In the genomic region with DNA sequence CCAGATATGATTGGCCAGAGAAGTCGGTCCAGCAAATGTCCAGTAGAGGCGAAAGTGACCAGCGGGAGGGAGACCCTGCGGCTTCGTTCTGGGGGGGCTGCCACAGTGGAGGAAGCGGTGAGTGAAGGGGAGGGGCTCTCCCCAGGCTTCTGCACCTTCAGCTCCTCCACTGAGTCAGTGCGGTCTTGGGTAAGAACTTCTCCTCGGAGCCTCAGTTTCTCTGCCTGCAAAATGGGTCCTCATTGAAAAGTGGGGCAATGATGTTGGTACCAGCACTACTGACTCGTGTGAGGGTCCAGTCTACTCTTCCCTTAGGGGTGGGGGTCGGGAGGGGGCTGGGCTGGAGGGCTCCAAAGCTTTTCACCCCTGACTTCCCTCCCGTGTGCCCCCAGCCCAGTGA, we compare ENCODE assay signal across 14 cellular contexts. TPM values are rescaled to one million over a fixed set of nuclear protein-coding genes. Genes with fewer than 3 reads are reported as not detected.
DNase-seq lines count a peak whose midpoint lies in the region; ATAC-seq and TF ChIP-seq lines count a peak whose summit lies in the region.
"Had no signal": no experiment of that assay in that cellular context is flagged by ENCODE, and none has a peak within 500 bp of the region (broad histone marks: within the 10 kb centered on the region; RNA-seq: fewer than 3 reads in every experiment).

No MANE protein-coding gene starts in this region.

- H3K36me3 Mint-ChIP-seq in neural progenitor cell = no peaks in the 10 kb centered on the region
- H3K36me3 Mint-ChIP-seq: CD4-positive, alpha-beta memory T cell had no signal

- H2AFZ ChIP-seq in Karpas-422 (ENCODE audit: low read length) (no peak overlapping the region), neural progenitor cell (replicated peaks) (no peak overlapping the region)
- H2AFZ ChIP-seq: GM23248 had no signal

- peaks cover 12% of the 10 kb centered on the region for H3F3A ChIP-seq in neural progenitor cell (ENCODE audit: low read depth)

- H3K36me3 ChIP-seq in Karpas-422 (ENCODE audit: insufficient read depth, low read length) = no peaks in the 10 kb centered on the region
- no peaks in the 10 kb centered on the region for H3K36me3 ChIP-seq in neural progenitor cell

- no peaks in the 10 kb centered on the region for H3K4me1 Mint-ChIP-seq in neural progenitor cell
- H3K4me1 Mint-ChIP-seq: CD4-positive, alpha-beta memory T cell had no signal

- DNase-seq in Karpas-422 (peak; percentile 20), neural progenitor cell (ENCODE audit: low spot score) (no peak), DMS 273 (lab: John Stamatoyannopoulos, UW; ENCODE audit: unreplicated experiment) (no peak)
- DNase-seq: C1 segment of cervical spinal cord; Calu3; CD4-positive, alpha-beta memory T cell; COR-L47; DMS153; DND-41; GM23248; H7; HCEC 1CT had no signal

- H3K27me3 ChIP-seq in Karpas-422 (ENCODE audit: low read length) (no peaks in the 10 kb centered on the region), neural progenitor cell (peaks cover 79% of the 10 kb centered on the region)

- H3K27ac ChIP-seq in Karpas-422 (ENCODE audit: low read length) = no peak overlapping the region
- no peak overlapping the region for H3K27ac ChIP-seq in neural progenitor cell
- H3K27ac ChIP-seq: GM23248 had no signal

- no peaks in the 10 kb centered on the region for H4K20me1 ChIP-seq in Karpas-422 (ENCODE audit: insufficient read depth, low read depth, low read length)
- no peaks in the 10 kb centered on the region for H4K20me1 ChIP-seq in neural progenitor cell (ENCODE audit: low read depth)

- peaks cover 24% of the 10 kb centered on the region for H3K27me3 Mint-ChIP-seq in neural progenitor cell (ENCODE audit: insufficient read depth, low read depth)
- H3K27me3 Mint-ChIP-seq: CD4-positive, alpha-beta memory T cell had no signal

- no peak for TF ChIP-seq CTCF in neural progenitor cell (IDR thresholded peaks at IDR 0.05)

- peaks cover 9% of the 10 kb centered on the region for H3K9me3 Mint-ChIP-seq in neural progenitor cell
- H3K9me3 Mint-ChIP-seq: CD4-positive, alpha-beta memory T cell had no signal

- H3K79me2 ChIP-seq in Karpas-422 (ENCODE audit: low read length) = no peaks in the 10 kb centered on the region
- no peaks in the 10 kb centered on the region for H3K79me2 ChIP-seq in neural progenitor cell (ENCODE audit: low read depth)

- H3K4me3 ChIP-seq in Karpas-422 (ENCODE audit: low read length) (no peak overlapping the region), neural progenitor cell (no peak overlapping the region)
- H3K4me3 ChIP-seq: GM23248 had no signal

- H3K27ac Mint-ChIP-seq in neural progenitor cell = no peak overlapping the region
- H3K27ac Mint-ChIP-seq: CD4-positive, alpha-beta memory T cell had no signal

- peak overlapping the region; percentile 62 for H3K4me3 Mint-ChIP-seq in neural progenitor cell
- H3K4me3 Mint-ChIP-seq: CD4-positive, alpha-beta memory T cell had no signal

- H3K4me1 ChIP-seq in Karpas-422 (ENCODE audit: low read length) = no peaks in the 10 kb centered on the region
- no peaks in the 10 kb centered on the region for H3K4me1 ChIP-seq in neural progenitor cell

- no peak for ATAC-seq in GM19351 (IDR thresholded peaks at IDR 0.05; ENCODE audit: unreplicated experiment)

- H3K9me3 ChIP-seq in Karpas-422 (ENCODE audit: low read length) = peaks cover 16% of the 10 kb centered on the region
- no peaks in the 10 kb centered on the region for H3K9me3 ChIP-seq in neural progenitor cell (ENCODE audit: low read depth)

- H3K9me2 ChIP-seq in Karpas-422 (replicated peaks; ENCODE audit: insufficient read depth, low read length) = no peaks in the 10 kb centered on the region

- no peak overlapping the region for H3K9ac ChIP-seq in Karpas-422 (ENCODE audit: low read length)
- H3K9ac ChIP-seq in neural progenitor cell = no peak overlapping the region
- H3K9ac ChIP-seq: GM23248 had no signal

- no peak overlapping the region for H3K4me2 ChIP-seq in Karpas-422 (ENCODE audit: low read depth, low read length, poor library complexity, severe bottlenecking)
- no peak overlapping the region for H3K4me2 ChIP-seq in neural progenitor cell

RNA-seq across cellular contexts. Expression of a gene that starts 4.2 kb away (rescaled TPM):
- total RNA-seq in Karpas-422 (2014; rRNA removed; shearing (Covaris generic); ENCODE audit: low replicate concordance) = not detected in 2 replicates
- total RNA-seq in neural progenitor cell (ENCODE audit: low replicate concordance) = 0.09 TPM in 1 of 2 replicates, not detected in the other
- total RNA-seq: A172, Calu3, GM23248 had no signal

RNA-seq across cellular contexts. Expression of a gene that starts 16.7 kb away (rescaled TPM):
- 53.7 and 127 TPM in 2 replicates for total RNA-seq in Karpas-422 (2014; rRNA removed; shearing (Covaris generic); ENCODE audit: low replicate concordance)
- total RNA-seq in neural progenitor cell (ENCODE audit: low replicate concordance) = 51.4 and 135 TPM in 2 replicates

RNA-seq across cellular contexts. Expression of a gene that starts 17.2 kb away (rescaled TPM):
- total RNA-seq in Karpas-422 (2014; rRNA removed; shearing (Covaris generic); ENCODE audit: low replicate concordance) = 0.15 and 0.22 TPM in 2 replicates
- total RNA-seq in neural progenitor cell (ENCODE audit: low replicate concordance) = 0.09 TPM in 1 of 2 replicates, not detected in the other

RNA-seq across cellular contexts. Expression of a gene that starts 32.1 kb away (rescaled TPM):
- 34.5 and 102 TPM in 2 replicates for total RNA-seq in Karpas-422 (2014; rRNA removed; shearing (Covaris generic); ENCODE audit: low replicate concordance)
- total RNA-seq in neural progenitor cell (ENCODE audit: low replicate concordance) = 34.1 and 47.6 TPM in 2 replicates

RNA-seq across cellular contexts. Expression of a gene that starts 37.2 kb away (rescaled TPM):
- 9.5 and 24.8 TPM in 2 replicates for total RNA-seq in Karpas-422 (2014; rRNA removed; shearing (Covaris generic); ENCODE audit: low replicate concordance)
- 6.0 and 35.4 TPM in 2 replicates for total RNA-seq in neural progenitor cell (ENCODE audit: low replicate concordance)
